In the genomic region with DNA sequence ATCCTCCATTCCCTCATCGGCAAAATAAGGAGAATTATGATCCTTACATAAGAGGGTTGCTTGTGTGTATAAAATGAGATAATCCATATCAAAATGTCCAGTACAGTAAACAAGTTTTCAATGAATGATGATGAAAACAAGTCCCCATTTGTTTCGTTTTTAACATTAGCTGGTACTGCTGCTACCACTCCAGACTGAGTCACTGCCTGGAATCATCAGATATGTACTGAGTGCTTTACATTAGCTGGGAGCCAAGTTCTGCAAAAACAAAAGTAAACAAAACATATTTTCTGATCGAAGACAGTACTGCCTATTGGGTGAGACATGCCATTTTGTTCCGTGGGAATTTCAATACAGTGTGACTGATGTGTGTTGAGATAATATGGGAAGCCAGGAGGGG, we compare ENCODE assay signal across 16 cellular contexts.
DNase-seq lines count a peak whose midpoint lies in the region; ATAC-seq and TF ChIP-seq lines count a peak whose summit lies in the region.
"Had no signal": no experiment of that assay in that cellular context is flagged by ENCODE, and none has a peak within 500 bp of the region (broad histone marks: within the 10 kb centered on the region; RNA-seq: fewer than 3 reads in every experiment).

No MANE protein-coding gene starts in this region.

- H3K36me3 ChIP-seq in mesodermal cell (ENCODE audit: control insufficient read depth, insufficient read depth, low read length), result no peaks in the 10 kb centered on the region
- no peaks in the 10 kb centered on the region for H3K36me3 ChIP-seq in effector memory CD4-positive, alpha-beta T cell (ENCODE audit: control insufficient read depth, insufficient read depth, low read length)
- H3K36me3 ChIP-seq: vagina had no signal

- no peaks in the 10 kb centered on the region for H3K27me3 ChIP-seq in effector memory CD4-positive, alpha-beta T cell (replicated peaks; ENCODE audit: control insufficient read depth, insufficient read depth, low read length, poor library complexity, severe bottlenecking)
- H3K27me3 ChIP-seq: vagina had no signal

- DNase-seq in AG08395 (ENCODE audit: low spot score) (peak; percentile 13), LNCaP clone FGC (ENCODE audit: low read depth) (peak; percentile 92), cardiac fibroblast (ENCODE audit: low read depth in 2 of 2) (peak; percentile 46 to 54), T-helper 1 cell (no peak)
- DNase-seq in effector memory CD4-positive, alpha-beta T cell, result no peak
- DNase-seq: activated CD4-positive, alpha-beta T cell treated with anti-CD3 and anti-CD28 coated beads, Interleukin-2, amount 10 ng/mL, durations not matched to agents 24 days and 14 days; central memory CD4-positive, alpha-beta T cell; naive thymus-derived CD8-positive, alpha-beta T cell; NCI-H1694 treated with DMSO at 0.1 percent for 48 hours; stimulated activated CD4-positive, alpha-beta T cell treated with anti-CD3 and anti-CD28 coated beads, Interleukin-12 subunit alpha, Interleukin-12 subunit beta, amount 100 ng/mL, for 4 hours; SW 1271 had no signal

- ATAC-seq in GM18909 (IDR thresholded peaks at IDR 0.05; ENCODE audit: poor library complexity, unreplicated experiment) (no peak), HG03159 (IDR thresholded peaks at IDR 0.05; ENCODE audit: unreplicated experiment) (no peak)
- ATAC-seq: K562; naive thymus-derived CD8-positive, alpha-beta T cell had no signal

- peak overlapping the region; percentile 23 for H3K27ac ChIP-seq in mesodermal cell (ENCODE audit: low read depth, low read length, severe bottlenecking)
- H3K27ac ChIP-seq in effector memory CD4-positive, alpha-beta T cell (ENCODE audit: insufficient read depth, low read length, poor library complexity, severe bottlenecking), result no peak overlapping the region
- H3K27ac ChIP-seq: vagina had no signal

- 88 to 95% methylated on average over 3 of the region's 4 CpGs for WGBS in mesodermal cell (ENCODE audit: insufficient coverage in 2 of 2), 2 experiments

- H3K9me3 ChIP-seq in mesodermal cell (ENCODE audit: control insufficient read depth, low read length), result no peaks in the 10 kb centered on the region
- H3K9me3 ChIP-seq in effector memory CD4-positive, alpha-beta T cell (ENCODE audit: control insufficient read depth, low read length), result no peaks in the 10 kb centered on the region
- H3K9me3 ChIP-seq: vagina had no signal

- no peak for TF ChIP-seq CTCF in LNCaP clone FGC (IDR thresholded peaks at IDR 0.05; ENCODE audit: control insufficient read depth, extremely low read depth, insufficient read depth)
- no peak for TF ChIP-seq CTCF in cardiac fibroblast (IDR thresholded peaks at IDR 0.05; ENCODE audit: low read depth, low read length)

- H3K4me1 ChIP-seq in mesodermal cell (ENCODE audit: control insufficient read depth, insufficient read depth, low read length, poor library complexity, severe bottlenecking), result peaks cover 8% of the 10 kb centered on the region
- H3K4me1 ChIP-seq in effector memory CD4-positive, alpha-beta T cell (ENCODE audit: control insufficient read depth, insufficient read depth, low read length, poor library complexity, severe bottlenecking), result no peaks in the 10 kb centered on the region

- H3K4me3 ChIP-seq in LNCaP clone FGC (ENCODE audit: low read depth, low read length) (peak overlapping the region; percentile 22), cardiac fibroblast (replicated peaks in 1 of 2; ENCODE audit: low read depth in 2 of 2, low read length in 2 of 2) (no peak overlapping the region), mesodermal cell (ENCODE audit: extremely low read depth, insufficient read depth, low read length, poor library complexity, severe bottlenecking) (no peak overlapping the region)
- H3K4me3 ChIP-seq in effector memory CD4-positive, alpha-beta T cell (ENCODE audit: insufficient read depth, low read depth, low read length, poor library complexity, severe bottlenecking), result no peak overlapping the region
- H3K4me3 ChIP-seq: K562, vagina had no signal

Comparison
In these comparisons a context has a peak if more than half of its experiments do, and no peak if none do; other contexts are left out.
1. DNase-seq: peak in AG08395 (single experiment), LNCaP clone FGC (single experiment) and cardiac fibroblast (2 of 2); none in effector memory CD4-positive, alpha-beta T cell (0 of 3) and T-helper 1 cell (0 of 5).